8 cellular contexts compared by ENCODE assay signal in genomic region chr19:10107254-10107653, GRCh38. TPM values are rescaled to one million over a fixed set of nuclear protein-coding genes. Genes with fewer than 3 reads are reported as not detected.
DNase-seq lines count a peak whose midpoint lies in the region; ATAC-seq, FAIRE-seq and TF ChIP-seq lines count a peak whose summit lies in the region.

No MANE protein-coding gene starts in this region.

- peak; percentile 58 for FAIRE-seq in keratinocyte (lab: Jason Lieb, UNC)

- intact Hi-C loops in testis (cut with DNase I; ENCODE audit: low total_unique reads) = no loop called here

- no peak for DNase-seq in activated CD8-positive, alpha-beta memory T cell treated with anti-CD3 and anti-CD28 coated beads, Interleukin-2, amount 10 ng/mL, durations not matched to agents 7 days and 5 days
- DNase-seq in activated CD8-positive, alpha-beta memory T cell treated with anti-CD3 and anti-CD28 coated beads, Interleukin-2, amount 50 U/mL, for 4 hours = no peak
- DNase-seq in activated naive CD4-positive, alpha-beta T cell treated with anti-CD3 and anti-CD28 coated beads, Interleukin-2, amount 50 U/mL, for 72 hours (ENCODE audit: low spot score in 2 of 2) = no peak
- DNase-seq in keratinocyte (ENCODE audit: low read depth, low spot score) (no peak), testis (no peak), ureter (ENCODE audit: low spot score) (no peak), medulla oblongata (ENCODE audit: extremely low spot score) (no peak)

- H3K4me3 ChIP-seq in keratinocyte (ENCODE audit: control insufficient read depth in 2 of 3, extremely low read depth in 1 of 3, insufficient read depth in 2 of 3, low read depth in 1 of 3, low read length in 3 of 3) (peak overlapping the region; percentile 80 to 83 (median 81)), testis (peak overlapping the region; percentile 89 to 99)

- peaks cover 80% of the 10 kb centered on the region for H3K4me1 Mint-ChIP-seq in activated CD8-positive, alpha-beta memory T cell treated with anti-CD3 and anti-CD28 coated beads, Interleukin-2, amount 10 ng/mL, durations not matched to agents 7 days and 5 days

- H3K36me3 ChIP-seq in keratinocyte (ENCODE audit: control insufficient read depth in 2 of 2, extremely low read depth in 1 of 2, insufficient read depth in 2 of 2, low read length in 2 of 2) (peaks cover 19 to 31% of the 10 kb centered on the region in 2 experiments), testis (ENCODE audit: low read depth, missing control alignments) (no peaks in the 10 kb centered on the region)

- H3K9me3 ChIP-seq in keratinocyte (ENCODE audit: control insufficient read depth, low read depth, low read length) (no peaks in the 10 kb centered on the region), testis (no peaks in the 10 kb centered on the region)

- H3K27ac ChIP-seq in keratinocyte (ENCODE audit: control insufficient read depth, insufficient read depth, low read length) (peak overlapping the region; percentile 79), testis (no peak overlapping the region)

- WGBS in testis, 2 donors = 68 to 72% methylated on average over 10 of the region's 10 CpGs

- CTCF ChIA-PET in activated CD8-positive, alpha-beta memory T cell treated with anti-CD3 and anti-CD28 coated beads, Interleukin-2, amount 10 ng/mL, durations not matched to agents 7 days and 5 days (lab: Charles Lee) = interaction anchor here (1.2 to 5.5 kb wide), 4 partner anchors 9 to 88 kb away, joined by 4 to 55 read pairs (median 9); partner anchors contain the start of gene DNMT1

- H3K9me3 Mint-ChIP-seq in activated CD8-positive, alpha-beta memory T cell treated with anti-CD3 and anti-CD28 coated beads, Interleukin-2, amount 10 ng/mL, durations not matched to agents 7 days and 5 days (ENCODE audit: low read depth) = no peaks in the 10 kb centered on the region
- H3K9me3 Mint-ChIP-seq in activated naive CD4-positive, alpha-beta T cell treated with anti-CD3 and anti-CD28 coated beads, Interleukin-2, amount 50 U/mL, for 72 hours = no peaks in the 10 kb centered on the region

- H2AFZ ChIP-seq in keratinocyte (ENCODE audit: control insufficient read depth, low read length) = no peak overlapping the region

- H3K36me3 Mint-ChIP-seq in activated CD8-positive, alpha-beta memory T cell treated with anti-CD3 and anti-CD28 coated beads, Interleukin-2, amount 10 ng/mL, durations not matched to agents 7 days and 5 days = peaks cover 43% of the 10 kb centered on the region
- peaks cover 33 to 49% of the 10 kb centered on the region in 2 donors for H3K36me3 Mint-ChIP-seq in activated naive CD4-positive, alpha-beta T cell treated with anti-CD3 and anti-CD28 coated beads, Interleukin-2, amount 50 U/mL, for 72 hours

- no peaks in the 10 kb centered on the region for H4K20me1 ChIP-seq in keratinocyte (ENCODE audit: control insufficient read depth, extremely low read depth, insufficient read depth, low read length)

- TF ChIP-seq CTCF in keratinocyte (optimal IDR thresholded peaks at IDR 0.05 in 1 of 3, IDR thresholded peaks at IDR 0.05 in 1 of 3, conservative IDR thresholded peaks at IDR 0.05 in 1 of 3; ENCODE audit: extremely low read depth in 1 of 3, insufficient read depth in 2 of 3, low read length in 3 of 3) (no peak), testis (IDR thresholded peaks at IDR 0.05) (no peak)

- peak overlapping the region; percentile 77 for H3K4me3 Mint-ChIP-seq in activated CD8-positive, alpha-beta memory T cell treated with anti-CD3 and anti-CD28 coated beads, Interleukin-2, amount 10 ng/mL, durations not matched to agents 7 days and 5 days

- no peak for TF ChIP-seq POLR2A in testis (IDR thresholded peaks at IDR 0.05)

- peak overlapping the region; percentile 94 for H3K9ac ChIP-seq in keratinocyte (ENCODE audit: control insufficient read depth, extremely low read depth, insufficient read depth, low read length)

- H3K27me3 ChIP-seq in keratinocyte (ENCODE audit: control insufficient read depth, extremely low read depth, insufficient read depth, low read length) (no peaks in the 10 kb centered on the region), testis (no peaks in the 10 kb centered on the region)

- H3K4me1 ChIP-seq in keratinocyte (ENCODE audit: control insufficient read depth, extremely low read depth, insufficient read depth, low read length) = peaks cover 12% of the 10 kb centered on the region
- H3K4me1 ChIP-seq in testis = peaks cover 6% of the 10 kb centered on the region

- H3K27ac Mint-ChIP-seq in activated CD8-positive, alpha-beta memory T cell treated with anti-CD3 and anti-CD28 coated beads, Interleukin-2, amount 10 ng/mL, durations not matched to agents 7 days and 5 days = peak overlapping the region; percentile 99
- peak overlapping the region; percentile 98 to 99 for H3K27ac Mint-ChIP-seq in activated naive CD4-positive, alpha-beta T cell treated with anti-CD3 and anti-CD28 coated beads, Interleukin-2, amount 50 U/mL, for 72 hours

- H3K9me1 ChIP-seq in keratinocyte (ENCODE audit: control insufficient read depth, extremely low read depth, insufficient read depth, low read length) = no peaks in the 10 kb centered on the region

- ATAC-seq in activated CD8-positive, alpha-beta memory T cell treated with anti-CD3 and anti-CD28 coated beads, Interleukin-2, amount 10 ng/mL, durations not matched to agents 7 days and 5 days = no peak
- no peak for ATAC-seq in activated naive CD4-positive, alpha-beta T cell treated with anti-CD3 and anti-CD28 coated beads, Interleukin-2, amount 50 U/mL, for 72 hours
- no peak for ATAC-seq in HG03342 (IDR thresholded peaks at IDR 0.05; ENCODE audit: unreplicated experiment)

- dilution Hi-C loops in keratinocyte (cut with MboI; ENCODE audit: extremely low pct_ligation_motif_present, low sequenced_read_pairs) = no loop called here

- H3K27me3 Mint-ChIP-seq in activated CD8-positive, alpha-beta memory T cell treated with anti-CD3 and anti-CD28 coated beads, Interleukin-2, amount 10 ng/mL, durations not matched to agents 7 days and 5 days = no peaks in the 10 kb centered on the region

- peaks cover 36% of the 10 kb centered on the region for H3K79me2 ChIP-seq in keratinocyte (ENCODE audit: control insufficient read depth, insufficient read depth, low read length)

- peak overlapping the region; percentile 64 for H3K4me2 ChIP-seq in keratinocyte (ENCODE audit: control insufficient read depth, extremely low read depth, insufficient read depth, low read depth, low read length)

RNA-seq across cellular contexts. Expression of gene PPAN, which starts 1.1 kb away (rescaled TPM):
- 100 to 1,000 TPM in 1 of 2 experiments, 10 to 100 TPM in 1; 98.5 to 115 TPM for total RNA-seq in activated CD8-positive, alpha-beta memory T cell treated with anti-CD3 and anti-CD28 coated beads, Interleukin-2, amount 10 ng/mL, durations not matched to agents 7 days and 5 days
- total RNA-seq in activated naive CD4-positive, alpha-beta T cell treated with anti-CD3 and anti-CD28 coated beads, Interleukin-2, amount 50 U/mL, for 72 hours = 100 to 1,000 TPM in 1 of 2 donors, 10 to 100 TPM in 1; 52.7 to 209 TPM
- polyA plus RNA-seq in keratinocyte (32.3 to 43.5 TPM (median 36.9 TPM) in 3 replicates), testis (ENCODE audit: insufficient read depth, low read depth, low replicate concordance) (39.3 TPM)
- polyA plus RNA-seq in keratinocyte (2011; ENCODE audit: low read depth) = 40.1 TPM
- polyA plus RNA-seq in keratinocyte (2011; cell fraction: cytosol; rRNA removed) = 17.6 and 31.6 TPM in 2 replicates
- 52.5 and 59.3 TPM in 2 replicates for polyA plus RNA-seq in keratinocyte (2011; cell fraction: nucleus; rRNA removed)
- polyA plus RNA-seq in keratinocyte (2012; ENCODE audit: low replicate concordance) = 18.9 and 51.9 TPM in 2 replicates
- 41.8 to 158 TPM (median 56.7 TPM) in 3 replicates for polyA minus RNA-seq in keratinocyte
- 33.6 TPM for polyA minus RNA-seq in keratinocyte (2011; cell fraction: cytosol; rRNA and poly(A)+ RNA removed)
- polyA minus RNA-seq in keratinocyte (2011; cell fraction: nucleus; rRNA and poly(A)+ RNA removed) = 29.9 and 34.5 TPM in 2 replicates
- total RNA-seq in testis (10 to 100 TPM; 66.2 to 68.1 TPM), ureter (78.6 TPM)

RNA-seq across cellular contexts. Expression of gene P2RY11, which starts 4.2 kb away (rescaled TPM):
- total RNA-seq in activated CD8-positive, alpha-beta memory T cell treated with anti-CD3 and anti-CD28 coated beads, Interleukin-2, amount 10 ng/mL, durations not matched to agents 7 days and 5 days = 10 to 100 TPM; 36.0 to 43.7 TPM
- 100 to 1,000 TPM in 1 of 2 donors, 10 to 100 TPM in 1; 18.1 to 101 TPM for total RNA-seq in activated naive CD4-positive, alpha-beta T cell treated with anti-CD3 and anti-CD28 coated beads, Interleukin-2, amount 50 U/mL, for 72 hours
- polyA plus RNA-seq in keratinocyte (2.4 to 7.1 TPM (median 3.2 TPM) in 3 replicates), testis (ENCODE audit: insufficient read depth, low read depth, low replicate concordance) (16.3 TPM)
- 7.7 TPM for polyA plus RNA-seq in keratinocyte (2011; ENCODE audit: low read depth)
- 1.1 and 2.3 TPM in 2 replicates for polyA plus RNA-seq in keratinocyte (2011; cell fraction: cytosol; rRNA removed)
- polyA plus RNA-seq in keratinocyte (2011; cell fraction: nucleus; rRNA removed) = 12.3 and 20.1 TPM in 2 replicates
- 7.4 and 8.2 TPM in 2 replicates for polyA plus RNA-seq in keratinocyte (2012; ENCODE audit: low replicate concordance)
- polyA minus RNA-seq in keratinocyte = 2.5 to 5.4 TPM (median 3.8 TPM) in 3 replicates
- polyA minus RNA-seq in keratinocyte (2011; cell fraction: cytosol; rRNA and poly(A)+ RNA removed) = 4.4 TPM
- 5.6 and 7.4 TPM in 2 replicates for polyA minus RNA-seq in keratinocyte (2011; cell fraction: nucleus; rRNA and poly(A)+ RNA removed)
- total RNA-seq in testis (10 to 100 TPM; 25.0 to 27.8 TPM), ureter (25.6 TPM)

RNA-seq across cellular contexts. Expression of gene ANGPTL6, which starts 4.8 kb away (rescaled TPM):
- total RNA-seq in activated CD8-positive, alpha-beta memory T cell treated with anti-CD3 and anti-CD28 coated beads, Interleukin-2, amount 10 ng/mL, durations not matched to agents 7 days and 5 days = 1 to 10 TPM; 2.7 to 3.3 TPM
- 10 to 100 TPM in 1 of 2 donors, 1 to 10 TPM in 1; 9.1 to 17.1 TPM for total RNA-seq in activated naive CD4-positive, alpha-beta T cell treated with anti-CD3 and anti-CD28 coated beads, Interleukin-2, amount 50 U/mL, for 72 hours
- 0.05 to 0.13 TPM (median 0.09 TPM) in 3 replicates for polyA plus RNA-seq in keratinocyte
- polyA plus RNA-seq in keratinocyte (2011; ENCODE audit: low read depth) = not detected
- polyA plus RNA-seq in keratinocyte (2011; cell fraction: cytosol; rRNA removed) = 0.05 TPM in 1 of 2 replicates, not detected in the other
- polyA plus RNA-seq in keratinocyte (2011; cell fraction: nucleus; rRNA removed) = 0.08 and 0.25 TPM in 2 replicates
- polyA plus RNA-seq in keratinocyte (2012; ENCODE audit: low replicate concordance) = 0.10 and 0.16 TPM in 2 replicates
- polyA minus RNA-seq in keratinocyte = 0.10 TPM in 1 of 3 replicates, not detected in the others
- polyA minus RNA-seq in keratinocyte (2011; cell fraction: cytosol; rRNA and poly(A)+ RNA removed) = not detected
- not detected in 2 replicates for polyA minus RNA-seq in keratinocyte (2011; cell fraction: nucleus; rRNA and poly(A)+ RNA removed)
- 1 to 10 TPM; 7.6 to 8.7 TPM for total RNA-seq in testis
- 3.0 TPM for polyA plus RNA-seq in testis (ENCODE audit: insufficient read depth, low read depth, low replicate concordance)
- total RNA-seq in ureter = 0.81 TPM

RNA-seq across cellular contexts. Expression of gene EIF3G, which starts 12.4 kb away (rescaled TPM):
- 100 to 1,000 TPM; 216 to 256 TPM for total RNA-seq in activated CD8-positive, alpha-beta memory T cell treated with anti-CD3 and anti-CD28 coated beads, Interleukin-2, amount 10 ng/mL, durations not matched to agents 7 days and 5 days
- 100 to 1,000 TPM; 223 to 292 TPM for total RNA-seq in activated naive CD4-positive, alpha-beta T cell treated with anti-CD3 and anti-CD28 coated beads, Interleukin-2, amount 50 U/mL, for 72 hours
- polyA plus RNA-seq in keratinocyte (106 to 207 TPM (median 124 TPM) in 3 replicates), testis (ENCODE audit: insufficient read depth, low read depth, low replicate concordance) (348 TPM)
- polyA plus RNA-seq in keratinocyte (2011; ENCODE audit: low read depth) = 198 TPM
- 124 and 200 TPM in 2 replicates for polyA plus RNA-seq in keratinocyte (2011; cell fraction: cytosol; rRNA removed)
- polyA plus RNA-seq in keratinocyte (2011; cell fraction: nucleus; rRNA removed) = 178 and 186 TPM in 2 replicates
- 141 and 202 TPM in 2 replicates for polyA plus RNA-seq in keratinocyte (2012; ENCODE audit: low replicate concordance)
- polyA minus RNA-seq in keratinocyte = 57.3 to 125 TPM (median 69.0 TPM) in 3 replicates
- 112 TPM for polyA minus RNA-seq in keratinocyte (2011; cell fraction: cytosol; rRNA and poly(A)+ RNA removed)
- polyA minus RNA-seq in keratinocyte (2011; cell fraction: nucleus; rRNA and poly(A)+ RNA removed) = 39.7 and 41.9 TPM in 2 replicates
- total RNA-seq in testis (100 to 1,000 TPM; 281 to 306 TPM), ureter (238 TPM)

RNA-seq across cellular contexts. Expression of gene SHFL, which starts 21.1 kb away (rescaled TPM):
- 100 to 1,000 TPM in 1 of 2 experiments, 10 to 100 TPM in 1; 95.3 to 146 TPM for total RNA-seq in activated CD8-positive, alpha-beta memory T cell treated with anti-CD3 and anti-CD28 coated beads, Interleukin-2, amount 10 ng/mL, durations not matched to agents 7 days and 5 days
- 10 to 100 TPM; 56.5 to 76.1 TPM for total RNA-seq in activated naive CD4-positive, alpha-beta T cell treated with anti-CD3 and anti-CD28 coated beads, Interleukin-2, amount 50 U/mL, for 72 hours
- polyA plus RNA-seq in keratinocyte = 33.6 to 48.4 TPM (median 36.4 TPM) in 3 replicates
- 3.8 TPM for polyA plus RNA-seq in keratinocyte (2011; ENCODE audit: low read depth)
- polyA plus RNA-seq in keratinocyte (2011; cell fraction: cytosol; rRNA removed) = 22.5 and 33.5 TPM in 2 replicates
- polyA plus RNA-seq in keratinocyte (2011; cell fraction: nucleus; rRNA removed) = 79.6 and 89.4 TPM in 2 replicates
- polyA plus RNA-seq in keratinocyte (2012; ENCODE audit: low replicate concordance) = 4.5 and 30.0 TPM in 2 replicates
- polyA minus RNA-seq in keratinocyte = 17.1 to 22.3 TPM (median 18.2 TPM) in 3 replicates
- polyA minus RNA-seq in keratinocyte (2011; cell fraction: cytosol; rRNA and poly(A)+ RNA removed) = 34.5 TPM
- polyA minus RNA-seq in keratinocyte (2011; cell fraction: nucleus; rRNA and poly(A)+ RNA removed) = 13.7 and 15.5 TPM in 2 replicates
- total RNA-seq in testis = 10 to 100 TPM; 20.4 to 25.8 TPM
- polyA plus RNA-seq in testis (ENCODE audit: insufficient read depth, low read depth, low replicate concordance) = 18.7 TPM
- 44.6 TPM for total RNA-seq in ureter
